Comparison of ENCODE assay signal across 11 cellular contexts in the genomic region with DNA sequence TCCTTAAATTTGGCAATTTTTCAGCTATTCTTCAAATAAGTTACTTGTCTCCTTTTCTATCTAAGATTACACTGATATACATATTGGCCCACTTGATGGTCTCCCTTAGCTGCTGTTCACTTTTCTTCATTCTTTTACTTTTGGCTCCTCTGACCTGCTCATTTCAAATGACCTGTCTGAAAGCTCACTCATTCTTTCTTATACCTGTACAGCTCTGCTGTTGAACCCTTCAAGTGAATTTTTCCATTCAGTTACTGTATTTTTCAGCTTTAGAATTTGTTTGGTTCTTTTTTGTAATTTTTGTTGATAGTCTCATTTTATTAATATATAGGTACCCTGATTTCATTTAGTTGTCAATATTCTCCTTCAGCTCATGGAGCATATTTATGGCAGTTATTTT. TPM values are rescaled to one million over a fixed set of nuclear protein-coding genes. Genes with fewer than 3 reads are reported as not detected.
"Had no signal": no experiment of that assay in that cellular context is flagged by ENCODE, and none has a peak within 500 bp of the region (broad histone marks: within the 10 kb centered on the region; RNA-seq: fewer than 3 reads in every experiment).

No MANE protein-coding gene starts in this region.

- H3K4me2 ChIP-seq: GM23338 had no signal

- H2AFZ ChIP-seq: GM23248, GM23338 had no signal

- ATAC-seq: GM23338, HCT116 had no signal

- H3K4me1 ChIP-seq: HAP-1 had no signal

- H3K9ac ChIP-seq: GM23248 had no signal

- H3K36me3 ChIP-seq: HAP-1 had no signal

- H3K9me3 ChIP-seq: HAP-1 had no signal

- FAIRE-seq: H1, H54 had no signal

- H3K27ac ChIP-seq: GM23248 had no signal

- H3K4me3 ChIP-seq: GM23248, GM23338, HAP-1 had no signal

- DNase-seq: GM23248, GOT3, H7, H9, HCEC 1CT, HFFc6 had no signal

RNA-seq across cellular contexts. Expression of gene MNS1, which starts 39.7 kb away (rescaled TPM):
- total RNA-seq: H1 had no signal
